8 cellular contexts compared by ENCODE assay signal in the genomic region with DNA sequence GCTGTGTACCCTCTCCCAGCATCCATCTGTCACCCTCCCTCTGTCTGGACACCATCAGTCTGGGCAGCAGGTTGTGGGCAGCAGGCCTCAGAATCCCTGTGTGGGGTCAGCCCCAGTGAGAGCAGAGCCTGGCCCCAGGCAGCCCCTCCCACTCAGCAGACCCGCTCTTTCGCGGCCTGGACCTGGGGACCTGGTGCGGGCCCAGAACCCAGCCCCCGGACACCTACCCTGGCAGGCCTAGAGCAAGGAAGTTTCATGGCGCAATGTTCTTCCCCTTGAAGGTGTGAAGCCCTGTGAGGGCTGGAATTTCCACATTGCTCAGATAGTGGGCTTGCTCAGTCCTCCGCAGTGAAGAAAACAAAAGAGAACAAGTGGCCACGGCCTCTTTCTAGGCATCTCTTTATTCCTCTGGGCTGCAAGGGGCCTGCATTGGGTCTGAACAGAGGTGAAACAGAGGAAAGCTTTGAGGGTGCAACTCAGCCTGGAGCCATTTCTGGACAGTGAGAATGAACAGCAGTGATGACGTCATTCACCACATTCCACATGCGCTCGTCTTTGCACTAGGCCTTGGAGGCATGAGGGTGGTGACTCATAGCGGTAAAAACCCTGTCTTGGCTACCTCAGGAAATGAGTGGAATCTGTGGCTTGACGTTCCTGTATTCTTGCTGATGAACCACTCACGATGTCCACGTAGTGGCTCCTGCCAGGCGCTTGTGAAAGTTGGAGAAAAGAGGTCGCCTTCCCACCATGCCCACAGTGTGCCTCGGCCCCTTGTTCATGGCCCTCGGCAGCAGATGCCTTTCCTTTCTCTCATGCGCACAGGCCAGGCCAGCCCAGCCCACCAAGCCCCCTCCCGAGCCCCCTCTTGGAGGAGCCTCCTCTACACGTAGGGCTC.
A peak's percentile ranks its signal among the peaks of the same experiment; 100 is the strongest.
DNase-seq lines count a peak whose midpoint lies in the region; ATAC-seq and TF ChIP-seq lines count a peak whose summit lies in the region.

No MANE protein-coding gene starts in this region.

- H3K27ac Mint-ChIP-seq in HFFc6, result peak overlapping the region; percentile 98

- peaks cover 7% of the 10 kb centered on the region; the same call in 1 of the 2 replicates for H3K27me3 Mint-ChIP-seq in HFFc6 (ENCODE audit: insufficient read depth)

- no peak overlapping the region for H3K4me3 ChIP-seq in astrocyte of the spinal cord (ENCODE audit: low read depth, low read length)

- DNase-seq in 8988T, result peak; percentile 57
- DNase-seq in HFFc6, result peak; percentile 98
- DNase-seq in T-helper 22 cell (ENCODE audit: low read depth), result peak; percentile 83
- DNase-seq in astrocyte of the spinal cord (ENCODE audit: low read depth, low spot score), result peak; percentile 99
- DNase-seq in kidney tubule cell (ENCODE audit: low spot score), result peak; percentile 99
- peak; percentile 22 for DNase-seq in stimulated activated CD8-positive, alpha-beta memory T cell treated with anti-CD3 and anti-CD28 coated beads, Interleukin-12 subunit alpha, Interleukin-12 subunit beta, amount 100 ng/mL, for 4 hours (ENCODE audit: low read depth)

- ATAC-seq in HG03135 (IDR thresholded peaks at IDR 0.05; ENCODE audit: unreplicated experiment), result no peak
- no peak for ATAC-seq in GM18519 (IDR thresholded peaks at IDR 0.05; ENCODE audit: low FRiP score, unreplicated experiment)

- peaks cover 9% of the 10 kb centered on the region for H3K36me3 Mint-ChIP-seq in HFFc6 (ENCODE audit: low read depth)

- H3K4me3 Mint-ChIP-seq in HFFc6, result peak overlapping the region; percentile 87

- in situ Hi-C loops in astrocyte of the spinal cord (cut with HindIII; ENCODE audit: low sequenced_read_pairs), result no loop called here

- no peaks in the 10 kb centered on the region; the same call in none of the 2 replicates for H3K9me3 Mint-ChIP-seq in HFFc6

- H3K4me1 Mint-ChIP-seq in HFFc6 (ENCODE audit: low read depth), result peaks cover 48% of the 10 kb centered on the region

- TF ChIP-seq CTCF in HFFc6 (IDR thresholded peaks at IDR 0.05), result no peak
- no peak for TF ChIP-seq CTCF in astrocyte of the spinal cord (IDR thresholded peaks at IDR 0.05; ENCODE audit: low read depth, low read length)

Comparison
In these comparisons a context has a peak if more than half of its experiments do, and no peak if none do; other contexts are left out.
1. DNase-seq: peak in every context shown above with its lines; median percentile 99 in astrocyte of the spinal cord; 99 in kidney tubule cell; 98 in HFFc6; 83 in T-helper 22 cell; 57 in 8988T; 22 in stimulated activated CD8-positive, alpha-beta memory T cell treated with anti-CD3 and anti-CD28 coated beads, Interleukin-12 subunit alpha, Interleukin-12 subunit beta, amount 100 ng/mL, for 4 hours.